9 cellular contexts compared by ENCODE assay signal in the genomic region with DNA sequence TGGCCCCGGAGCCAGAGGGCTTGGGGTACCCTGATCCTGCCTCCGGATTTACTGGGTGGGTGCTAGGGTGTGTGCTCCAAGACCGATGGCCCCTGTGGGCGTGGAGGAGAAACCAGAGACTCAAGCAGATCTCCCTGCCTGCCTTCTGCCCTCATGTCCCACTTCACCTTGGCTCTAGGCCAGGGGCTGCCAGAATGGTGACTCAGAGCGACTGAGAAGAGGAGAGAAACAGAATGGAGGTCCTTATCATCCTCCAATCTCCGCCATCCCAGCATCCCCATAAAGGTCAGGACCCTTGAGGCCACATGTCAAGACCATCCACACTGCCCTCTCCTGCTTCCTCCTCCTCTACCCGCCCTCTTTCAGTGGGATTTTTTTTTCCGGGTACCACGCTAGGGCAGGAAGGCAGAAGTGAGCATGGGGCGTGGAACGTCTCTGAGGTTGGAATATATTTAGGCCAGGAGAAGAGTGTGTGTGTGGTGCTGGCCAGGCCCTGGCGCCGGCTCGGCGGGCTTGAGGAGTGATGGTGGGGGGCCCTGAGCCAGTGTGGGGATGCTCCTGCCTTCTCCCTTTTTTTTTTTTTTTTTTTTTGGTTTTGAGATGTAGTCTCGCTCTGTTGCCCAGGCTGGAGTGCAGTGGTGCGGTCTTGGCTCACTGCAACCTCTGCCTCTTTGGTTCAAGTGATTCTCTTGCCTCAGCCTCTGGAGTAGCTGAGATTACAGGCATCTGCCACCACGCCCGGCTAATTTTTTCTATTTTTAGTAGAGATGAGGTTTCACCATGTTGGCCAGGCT. TPM values are rescaled to one million over a fixed set of nuclear protein-coding genes. Genes with fewer than 3 reads are reported as not detected.
DNase-seq lines count a peak whose midpoint lies in the region; ATAC-seq, FAIRE-seq and TF ChIP-seq lines count a peak whose summit lies in the region.
"Had no signal": no experiment of that assay in that cellular context is flagged by ENCODE, and none has a peak within 500 bp of the region (broad histone marks: within the 10 kb centered on the region; RNA-seq: fewer than 3 reads in every experiment).

No MANE protein-coding gene starts in this region.

- H3K27me3 ChIP-seq in gastroesophageal sphincter (no peaks in the 10 kb centered on the region), prostate gland (replicated peaks; ENCODE audit: insufficient read depth) (no peaks in the 10 kb centered on the region)

- no peak for FAIRE-seq in D721Med (lab: Jason Lieb, UNC)
- FAIRE-seq: A204.1 had no signal

- WGBS in gastroesophageal sphincter (ENCODE audit: low coverage in 1 of 2), 2 donors, result 38 to 49% methylated on average over 4 to 11 of the region's 19 CpGs
- 45% methylated on average over 19 of the region's 19 CpGs for WGBS in prostate gland

- no peak overlapping the region for H3K4me3 ChIP-seq in gastroesophageal sphincter
- no peak overlapping the region for H3K4me3 ChIP-seq in prostate gland

- H3K4me1 ChIP-seq in gastroesophageal sphincter (peaks cover 0 to 30% (median 16%) of the 10 kb centered on the region in 3 donors), prostate gland (replicated peaks) (no peaks in the 10 kb centered on the region)

- intact Hi-C loops in prostate gland (cut with DNase I), result no loop called here

- no peak for TF ChIP-seq EP300 in gastroesophageal sphincter (IDR thresholded peaks at IDR 0.05)

- TF ChIP-seq CTCF in gastroesophageal sphincter (IDR thresholded peaks at IDR 0.05), result no peak
- TF ChIP-seq CTCF in prostate gland (IDR thresholded peaks at IDR 0.05), result no peak
- TF ChIP-seq CTCF in D721Med (IDR thresholded peaks at IDR 0.05; ENCODE audit: insufficient read depth, missing control alignments), result no peak

- TF ChIP-seq POLR2A in gastroesophageal sphincter (IDR thresholded peaks at IDR 0.05), result no peak
- no peak for TF ChIP-seq POLR2A in prostate gland (IDR thresholded peaks at IDR 0.05)

- no peaks in the 10 kb centered on the region for H3K36me3 ChIP-seq in gastroesophageal sphincter
- H3K36me3 ChIP-seq in prostate gland, result no peaks in the 10 kb centered on the region

- H3K9me3 ChIP-seq in gastroesophageal sphincter (no peaks in the 10 kb centered on the region), prostate gland (no peaks in the 10 kb centered on the region)

- peak; percentile 10 for DNase-seq in NCI-H1105 treated with DMSO at 0.1 percent for 48 hours (lab: John Stamatoyannopoulos, UW)
- DNase-seq in NCI-H1105 (lab: John Stamatoyannopoulos, UW), result no peak
- DNase-seq in RPMI7951 (ENCODE audit: low read depth), result peak; percentile 98
- peak; percentile 79 for DNase-seq in activated effector memory CD4-positive, alpha-beta T cell treated with Interleukin-2 at 50 U/mL for 16 hours
- DNase-seq in prostate gland (ENCODE audit: low spot score), result peak; percentile 58
- no peak for DNase-seq in D721Med (ENCODE audit: insufficient read length, low spot score)
- DNase-seq in COR-L47 (lab: John Stamatoyannopoulos, UW), result no peak

- ATAC-seq in gastroesophageal sphincter, result peak; percentile 31

- H3K27ac ChIP-seq in gastroesophageal sphincter (peak overlapping the region in 3 of 4 donors; percentile 74 to 78 (median 77)), prostate gland (peak overlapping the region in 1 of 2 donors; percentile 18)

RNA-seq across cellular contexts. Expression of a gene that starts 22.3 kb away (rescaled TPM):
- total RNA-seq in RPMI7951 (2014; rRNA removed; shearing (Covaris generic)), result 15.3 and 18.5 TPM in 2 replicates
- total RNA-seq in gastroesophageal sphincter (10 to 100 TPM; 33.8 to 62.1 (median 48.0) TPM), prostate gland (10 to 100 TPM; 34.7 to 75.7 TPM)

RNA-seq across cellular contexts. Expression of a gene that starts 22.4 kb away (rescaled TPM):
- 136 and 162 TPM in 2 replicates for total RNA-seq in RPMI7951 (2014; rRNA removed; shearing (Covaris generic))
- 10 to 100 TPM; 45.1 to 69.0 (median 53.0) TPM for total RNA-seq in gastroesophageal sphincter
- 10 to 100 TPM; 42.5 to 48.6 TPM for total RNA-seq in prostate gland

RNA-seq across cellular contexts. Expression of a gene that starts 54.5 kb away (rescaled TPM):
- total RNA-seq in RPMI7951 (2014; rRNA removed; shearing (Covaris generic)), result 27.9 and 28.0 TPM in 2 replicates
- total RNA-seq in gastroesophageal sphincter (10 to 100 TPM; 23.8 to 55.2 (median 26.2) TPM), prostate gland (10 to 100 TPM; 52.4 to 91.9 TPM)

RNA-seq across cellular contexts. Expression of a gene that starts 56.0 kb away (rescaled TPM):
- 39.7 and 46.4 TPM in 2 replicates for total RNA-seq in RPMI7951 (2014; rRNA removed; shearing (Covaris generic))
- total RNA-seq in gastroesophageal sphincter (10 to 100 TPM; 25.7 to 30.0 (median 28.7) TPM), prostate gland (10 to 100 TPM; 23.3 to 55.4 TPM)

Comparison
In these comparisons a context has a peak if more than half of its experiments do, and no peak if none do; other contexts are left out.
1. DNase-seq: peak in NCI-H1105 treated with DMSO at 0.1 percent for 48 hours (single experiment), RPMI7951 (single experiment), activated effector memory CD4-positive, alpha-beta T cell treated with Interleukin-2 at 50 U/mL for 16 hours (single experiment) and prostate gland (single experiment); none in NCI-H1105 (single experiment), D721Med (single experiment) and COR-L47 (single experiment).